Comparison of ENCODE assay signal across 23 cellular contexts in genomic region chr10:21208666-21209316, GRCh38.
A peak's percentile ranks its signal among the peaks of the same experiment; 100 is the strongest.
DNase-seq lines count a peak whose midpoint lies in the region; ATAC-seq, FAIRE-seq and TF ChIP-seq lines count a peak whose summit lies in the region.
"Had no signal": no experiment of that assay in that cellular context is flagged by ENCODE, and none has a peak within 500 bp of the region (broad histone marks: within the 10 kb centered on the region; RNA-seq: fewer than 3 reads in every experiment).

No MANE protein-coding gene starts in this region.

- H3K4me3 ChIP-seq in astrocyte (ENCODE audit: insufficient read depth, low read depth, low read length) (no peak overlapping the region), neuronal stem cell (ENCODE audit: low read length in 2 of 2) (no peak overlapping the region)
- H3K4me3 ChIP-seq: BLaER1, GM12878, SJCRH30 had no signal

- H3K4me2 ChIP-seq in astrocyte (ENCODE audit: low read length) (no peak overlapping the region), neuronal stem cell (ENCODE audit: insufficient read depth, low read length, poor library complexity, severe bottlenecking) (no peak overlapping the region)
- H3K4me2 ChIP-seq: BLaER1 had no signal

- no peak overlapping the region for H4K8ac ChIP-seq in neuronal stem cell (ENCODE audit: low read depth, low read length)

- no peak for ATAC-seq in naive thymus-derived CD8-positive, alpha-beta T cell
- ATAC-seq in HG03565 (IDR thresholded peaks at IDR 0.05; ENCODE audit: unreplicated experiment): no peak
- ATAC-seq: CD8-positive, alpha-beta T cell; GM12878; HCT116; PC-3 had no signal

- peak overlapping the region; percentile 44 for H3K27ac Mint-ChIP-seq in astrocyte (ENCODE audit: unreplicated experiment)
- H3K27ac Mint-ChIP-seq in naive thymus-derived CD8-positive, alpha-beta T cell: no peak overlapping the region
- H3K27ac Mint-ChIP-seq: CD8-positive, alpha-beta T cell had no signal

- no peak overlapping the region for H2AK5ac ChIP-seq in neuronal stem cell (ENCODE audit: low read depth, low read length)

- no peak overlapping the region for H3K27ac ChIP-seq in astrocyte (ENCODE audit: low read depth, low read length)
- no peak overlapping the region for H3K27ac ChIP-seq in neuronal stem cell (replicated peaks; ENCODE audit: low read length)
- H3K27ac ChIP-seq: BLaER1, SJCRH30 had no signal

- POLR2A ChIA-PET in naive thymus-derived CD8-positive, alpha-beta T cell (lab: Charles Lee): no interaction called here

- H3K9ac ChIP-seq in astrocyte (ENCODE audit: low read length): no peak overlapping the region
- no peak overlapping the region for H3K9ac ChIP-seq in neuronal stem cell (ENCODE audit: low read depth, low read length, poor library complexity)
- H3K9ac ChIP-seq: BLaER1 had no signal

- H3K4me1 Mint-ChIP-seq in astrocyte (ENCODE audit: low read depth, unreplicated experiment): peaks cover 7% of the 10 kb centered on the region
- H3K4me1 Mint-ChIP-seq in naive thymus-derived CD8-positive, alpha-beta T cell: no peaks in the 10 kb centered on the region

- H4K20me1 ChIP-seq in astrocyte (ENCODE audit: insufficient read depth, low read length): no peaks in the 10 kb centered on the region
- H4K20me1 ChIP-seq: BLaER1 had no signal

- no peaks in the 10 kb centered on the region for H3K79me2 ChIP-seq in astrocyte (ENCODE audit: insufficient read depth, low read length)

- TF ChIP-seq CTCF in astrocyte (IDR thresholded peaks at IDR 0.05; ENCODE audit: insufficient read depth, low read depth, low read length): no peak

- peaks cover 4% of the 10 kb centered on the region for H3K9me3 Mint-ChIP-seq in astrocyte (ENCODE audit: unreplicated experiment)
- peaks cover 0 to 17% (median 9%) of the 10 kb centered on the region in 9 donors for H3K9me3 Mint-ChIP-seq in naive thymus-derived CD8-positive, alpha-beta T cell

- no peak overlapping the region for H3K14ac ChIP-seq in neuronal stem cell (ENCODE audit: low read length)

- no peaks in the 10 kb centered on the region for H3K36me3 Mint-ChIP-seq in astrocyte (ENCODE audit: low read depth, unreplicated experiment)
- peaks cover 0 to 10% (median 6%) of the 10 kb centered on the region in 3 donors for H3K36me3 Mint-ChIP-seq in naive thymus-derived CD8-positive, alpha-beta T cell
- H3K36me3 Mint-ChIP-seq: CD8-positive, alpha-beta T cell had no signal

- peaks cover 4% of the 10 kb centered on the region for H3K9me3 ChIP-seq in astrocyte (ENCODE audit: insufficient read depth, low read depth, low read length)
- H3K9me3 ChIP-seq in neuronal stem cell (replicated peaks in 1 of 2; ENCODE audit: control insufficient read depth in 2 of 2, insufficient read depth in 1 of 2, low read depth in 1 of 2, low read length in 2 of 2): peaks cover 11 to 12% of the 10 kb centered on the region in 2 donors
- H3K9me3 ChIP-seq: SJCRH30 had no signal

- FAIRE-seq in astrocyte (lab: Jason Lieb, UNC): no peak
- FAIRE-seq: A204.1, G401.6, GM12878 had no signal

- no peak overlapping the region for H4K91ac ChIP-seq in neuronal stem cell (ENCODE audit: low read depth, low read length, poor library complexity)

- no peak overlapping the region for H2BK15ac ChIP-seq in neuronal stem cell (ENCODE audit: low read length)

- no peak overlapping the region for H3K4ac ChIP-seq in neuronal stem cell (ENCODE audit: low read length)

- no CpG with 5 or more reads among the region's 7 CpGs for WGBS in neuronal stem cell (ENCODE audit: extremely low coverage in 2 of 2, insufficient read length in 2 of 2, insufficient replicate concordance in 1 of 2), 2 donors

- H3K36me3 ChIP-seq in astrocyte (ENCODE audit: insufficient read depth, low read length) (no peaks in the 10 kb centered on the region), neuronal stem cell (replicated peaks in 1 of 2; ENCODE audit: control insufficient read depth in 2 of 2, insufficient read depth in 2 of 2, low read length in 2 of 2) (no peaks in the 10 kb centered on the region)
- H3K36me3 ChIP-seq: BLaER1, SJCRH30 had no signal

- no peak overlapping the region for H3K18ac ChIP-seq in neuronal stem cell (ENCODE audit: low read length)

- H3K4me1 ChIP-seq in astrocyte (ENCODE audit: insufficient read depth, low read length): no peaks in the 10 kb centered on the region
- H3K4me1 ChIP-seq in neuronal stem cell (ENCODE audit: control insufficient read depth in 2 of 2, insufficient read depth in 1 of 2, low read depth in 1 of 2, low read length in 2 of 2): peaks cover 0 to 2% of the 10 kb centered on the region in 2 donors
- H3K4me1 ChIP-seq: BLaER1, SJCRH30 had no signal

- no peaks in the 10 kb centered on the region for H3K27me3 ChIP-seq in astrocyte (ENCODE audit: insufficient read depth, low read length)
- H3K27me3 ChIP-seq in neuronal stem cell (ENCODE audit: control insufficient read depth in 3 of 3, insufficient read depth in 3 of 3, low read depth in 1 of 3, low read length in 3 of 3): no peaks in the 10 kb centered on the region
- H3K27me3 ChIP-seq: BLaER1, SJCRH30 had no signal

- no peak overlapping the region for H2AFZ ChIP-seq in astrocyte (ENCODE audit: low read depth, low read length)
- H2AFZ ChIP-seq in neuronal stem cell (ENCODE audit: low read length): peak overlapping the region; percentile 26

- H3K79me1 ChIP-seq in neuronal stem cell (ENCODE audit: low read depth, low read length): no peaks in the 10 kb centered on the region

- H3K23ac ChIP-seq in neuronal stem cell (ENCODE audit: low read depth, low read length, poor library complexity): no peak overlapping the region

- H2BK120ac ChIP-seq in neuronal stem cell (ENCODE audit: low read depth, low read length): no peak overlapping the region

- no peak overlapping the region for H2BK5ac ChIP-seq in neuronal stem cell (ENCODE audit: low read length)

- no peak overlapping the region for H3K4me3 Mint-ChIP-seq in astrocyte (ENCODE audit: unreplicated experiment)
- H3K4me3 Mint-ChIP-seq in naive thymus-derived CD8-positive, alpha-beta T cell: no peak overlapping the region
- H3K4me3 Mint-ChIP-seq: CD8-positive, alpha-beta T cell had no signal

- no peak overlapping the region for H2BK12ac ChIP-seq in neuronal stem cell (ENCODE audit: low read length)

- H3K27me3 Mint-ChIP-seq in astrocyte (ENCODE audit: low read depth, unreplicated experiment): no peaks in the 10 kb centered on the region
- peaks cover under 1 to 6% (median 2%) of the 10 kb centered on the region in 5 donors for H3K27me3 Mint-ChIP-seq in naive thymus-derived CD8-positive, alpha-beta T cell

- DNase-seq in ELF-1 (ENCODE audit: low read depth, low spot score) (peak; percentile 25), astrocyte (ENCODE audit: low read depth) (no peak), iPS DF 19.7 (ENCODE audit: low read depth, low spot score) (peak; percentile 7), neuronal stem cell (ENCODE audit: low spot score) (no peak), GDM1 (lab: John Stamatoyannopoulos, UW) (no peak)
- no peak for DNase-seq in stimulated activated CD4-positive, alpha-beta T cell treated with anti-CD3 and anti-CD28 coated beads, Interleukin-2, amount 100 ng/mL, for 24 hours
- no peak for DNase-seq in naive thymus-derived CD8-positive, alpha-beta T cell
- DNase-seq: CD8-positive, alpha-beta T cell; DMS79 treated with DMSO at 0.1 percent for 48 hours; KBM-7; NCI-H1048; NCI-H1436 treated with DMSO at 0.1 percent for 48 hours; NCI-H2029 treated with DMSO at 0.1 percent for 48 hours; NCI-H2171 treated with DMSO at 0.1 percent for 48 hours; NCI-H774; PC-3; SJCRH30 had no signal

Comparison
In these comparisons a context has a peak if more than half of its experiments do, and no peak if none do; other contexts are left out.
1. DNase-seq: peak in ELF-1 (single experiment) and iPS DF 19.7 (single experiment); none in astrocyte (single experiment), neuronal stem cell (single experiment), stimulated activated CD4-positive, alpha-beta T cell treated with anti-CD3 and anti-CD28 coated beads, Interleukin-2, amount 100 ng/mL, for 24 hours (0 of 2), GDM1 (single experiment) and naive thymus-derived CD8-positive, alpha-beta T cell (0 of 10).